Comparison of ENCODE assay signal across 20 cellular contexts in genomic region chr12:40232602-40233001, GRCh38. TPM values are rescaled to one million over a fixed set of nuclear protein-coding genes. Genes with fewer than 3 reads are reported as not detected.
A peak's percentile ranks its signal among the peaks of the same experiment; 100 is the strongest.
DNase-seq lines count a peak whose midpoint lies in the region; ATAC-seq, FAIRE-seq and TF ChIP-seq lines count a peak whose summit lies in the region.
"Had no signal": no experiment of that assay in that cellular context is flagged by ENCODE, and none has a peak within 500 bp of the region (broad histone marks: within the 10 kb centered on the region; RNA-seq: fewer than 3 reads in every experiment).

No MANE protein-coding gene starts in this region.

- peaks cover 7% of the 10 kb centered on the region for H3K27me3 Mint-ChIP-seq in activated T-cell treated with anti-CD3 and anti-CD28 coated beads, Interleukin-2, amount 50 U/mL, for 4 hours (ENCODE audit: low read depth)

- no peaks in the 10 kb centered on the region for H3K4me1 Mint-ChIP-seq in activated T-cell treated with anti-CD3 and anti-CD28 coated beads, Interleukin-2, amount 50 U/mL, for 4 hours (ENCODE audit: low read depth)

- no peaks in the 10 kb centered on the region for H3K36me3 Mint-ChIP-seq in activated T-cell treated with anti-CD3 and anti-CD28 coated beads, Interleukin-2, amount 50 U/mL, for 4 hours (ENCODE audit: insufficient read depth)

- ATAC-seq in GM18505 (IDR thresholded peaks at IDR 0.05; ENCODE audit: unreplicated experiment) (peak; percentile 64), GM21390 (IDR thresholded peaks at IDR 0.05; ENCODE audit: unreplicated experiment) (peak; percentile 62), HG03103 (IDR thresholded peaks at IDR 0.05; ENCODE audit: low read depth, unreplicated experiment) (peak; percentile 58)
- ATAC-seq in activated T-cell treated with anti-CD3 and anti-CD28 coated beads, Interleukin-2, amount 50 U/mL, for 4 hours, result no peak
- ATAC-seq: left lung; naive thymus-derived CD4-positive, alpha-beta T cell had no signal

- TF ChIP-seq POLR2A in GM18505 (IDR thresholded peaks at IDR 0.05; ENCODE audit: borderline replicate concordance, extremely low read depth, insufficient read depth, insufficient read length), result no peak

- peak; percentile 20 for FAIRE-seq in RCC 7860 (lab: Jason Lieb, UNC)

- H3K4me3 Mint-ChIP-seq in activated T-cell treated with anti-CD3 and anti-CD28 coated beads, Interleukin-2, amount 50 U/mL, for 4 hours, result no peak overlapping the region
- H3K4me3 Mint-ChIP-seq: naive thymus-derived CD4-positive, alpha-beta T cell had no signal

- no peaks in the 10 kb centered on the region for H3K9me3 Mint-ChIP-seq in activated T-cell treated with anti-CD3 and anti-CD28 coated beads, Interleukin-2, amount 50 U/mL, for 4 hours

- DNase-seq in RCC 7860 (ENCODE audit: low spot score) (no peak), islet precursor cell (no peak)
- no peak for DNase-seq in activated T-cell treated with anti-CD3 and anti-CD28 coated beads, Interleukin-2, amount 50 U/mL, for 4 hours
- DNase-seq in activated CD4-positive, alpha-beta T cell treated with anti-CD3 and anti-CD28 coated beads for 4 hours, result no peak
- DNase-seq in stimulated activated naive CD4-positive, alpha-beta T cell treated with Interleukin-2 at 50 U/mL for 16 hours (lab: John Stamatoyannopoulos, UW), result no peak
- DNase-seq: activated CD8-positive, alpha-beta memory T cell treated with anti-CD3 and anti-CD28 coated beads for 24 hours; activated naive CD4-positive, alpha-beta T cell; dermis blood vessel endothelial cell; esophagus squamous epithelium; hypothalamus; left lung; naive thymus-derived CD4-positive, alpha-beta T cell; NCI-H1436; NCI-H526; stimulated activated CD4-positive, alpha-beta T cell treated with anti-CD3 and anti-CD28 coated beads, Interleukin-2, amount 100 ng/mL, for 24 hours; T1000; upper lobe of left lung had no signal

RNA-seq across cellular contexts. Expression of gene LRRK2, which starts 7.8 kb away (rescaled TPM):
- total RNA-seq in activated T-cell treated with anti-CD3 and anti-CD28 coated beads, Interleukin-2, amount 50 U/mL, for 4 hours, result under 1 TPM; 0.16 to 0.21 (median 0.20) TPM

Comparison
In these comparisons a context has a peak if more than half of its experiments do, and no peak if none do; other contexts are left out.
1. ATAC-seq: peak in GM18505 (single experiment), GM21390 (single experiment) and HG03103 (single experiment); none in activated T-cell treated with anti-CD3 and anti-CD28 coated beads, Interleukin-2, amount 50 U/mL, for 4 hours (0 of 2).